Comparison of ENCODE assay signal across 7 cellular contexts in genomic region chr2:32064021-32064678, GRCh38. TPM values are rescaled to one million over a fixed set of nuclear protein-coding genes. Genes with fewer than 3 reads are reported as not detected.
DNase-seq lines count a peak whose midpoint lies in the region; TF ChIP-seq lines count a peak whose summit lies in the region.

No MANE protein-coding gene starts in this region.

- peak overlapping the region; percentile 83 for H3K9ac ChIP-seq in iPS-20b (ENCODE audit: low read depth, low read length)

- H3K36me3 ChIP-seq in H7 (replicated peaks; ENCODE audit: control insufficient read depth, insufficient read depth, low read length): no peaks in the 10 kb centered on the region
- H3K36me3 ChIP-seq in ascending aorta: no peaks in the 10 kb centered on the region
- no peaks in the 10 kb centered on the region for H3K36me3 ChIP-seq in iPS-20b (ENCODE audit: insufficient read depth, low read depth, low read length)
- peaks cover 0 to 24% (median 0%) of the 10 kb centered on the region in 6 donors for H3K36me3 ChIP-seq in spleen

- DNase-seq in H7 (no peak), NCI-H526 treated with DMSO at 0.1 percent for 48 hours (lab: John Stamatoyannopoulos, UW) (peak; percentile 33), ascending aorta (ENCODE audit: low spot score in 2 of 2) (no peak), spleen (no peak), 8988T (no peak)

- no peaks in the 10 kb centered on the region for H3K27me3 ChIP-seq in H7 (ENCODE audit: control insufficient read depth, insufficient read depth, low read length)
- no peaks in the 10 kb centered on the region for H3K27me3 ChIP-seq in ascending aorta
- no peaks in the 10 kb centered on the region for H3K27me3 ChIP-seq in iPS-20b (ENCODE audit: insufficient read depth, low read length)
- H3K27me3 ChIP-seq in spleen (replicated peaks in 1 of 7): no peaks in the 10 kb centered on the region

- TF ChIP-seq CTCF in GM12875 (IDR thresholded peaks at IDR 0.05; ENCODE audit: borderline replicate concordance, insufficient read depth, low read depth, low read length) (no peak), ascending aorta (IDR thresholded peaks at IDR 0.05) (no peak), spleen (IDR thresholded peaks at IDR 0.05 in 8 of 11, conservative IDR thresholded peaks at IDR 0.05 in 3 of 11) (no peak)

- H3K9me3 ChIP-seq in ascending aorta (no peaks in the 10 kb centered on the region), iPS-20b (ENCODE audit: insufficient read depth, low read depth, low read length) (no peaks in the 10 kb centered on the region), spleen (no peaks in the 10 kb centered on the region)

- H3K27ac ChIP-seq in ascending aorta (peak overlapping the region; percentile 87 to 92), iPS-20b (ENCODE audit: low read length) (peak overlapping the region; percentile 95), spleen (peak overlapping the region; percentile 88 to 97 (median 95))

- intact Hi-C loops in ascending aorta (cut with DNase I) (loop anchor here (5.0 kb wide), 1 partner anchor 293 kb away; the partner anchor contains the start of gene BIRC6), spleen (cut with DNase I; ENCODE audit: low total_unique reads) (no loop called here)

- peaks cover 0 to 5% of the 10 kb centered on the region in 2 donors for H3K4me1 ChIP-seq in ascending aorta
- H3K4me1 ChIP-seq in iPS-20b (ENCODE audit: insufficient read depth, low read length): peaks cover 6% of the 10 kb centered on the region
- H3K4me1 ChIP-seq in spleen: peaks cover 2 to 62% (median 36%) of the 10 kb centered on the region in 6 donors

- 0 to 2% (median 1%) methylated on average over 22 to 41 of the region's 41 CpGs for WGBS in spleen, 5 donors

- peak overlapping the region; percentile 69 for H3K4me3 ChIP-seq in GM12875 (ENCODE audit: low read depth, low read length)
- H3K4me3 ChIP-seq in H7 (ENCODE audit: insufficient read depth, low read depth, low read length): peak overlapping the region; percentile 68
- peak overlapping the region; percentile 78 to 91 for H3K4me3 ChIP-seq in ascending aorta
- peak overlapping the region; percentile 96 for H3K4me3 ChIP-seq in iPS-20b (ENCODE audit: low read length)
- H3K4me3 ChIP-seq in spleen: peak overlapping the region; percentile 76 to 97 (median 96)

- TF ChIP-seq POLR2A in spleen (IDR thresholded peaks at IDR 0.05): no peak

RNA-seq across cellular contexts. Expression of gene SPAST, which starts 0.8 kb away (rescaled TPM):
- total RNA-seq in H7 (2014; rRNA removed; shearing (Covaris generic)): 22.7 and 31.6 TPM in 2 replicates
- total RNA-seq in ascending aorta (12.1 TPM), spleen (10 to 100 TPM; 18.9 to 28.5 (median 21.6) TPM)
- polyA plus RNA-seq in spleen: 1 to 10 TPM; 4.2 to 6.1 (median 5.0) TPM

RNA-seq across cellular contexts. Expression of gene DPY30, which starts 24.5 kb away (rescaled TPM):
- total RNA-seq in H7 (2014; rRNA removed; shearing (Covaris generic)): 86.0 and 122 TPM in 2 replicates
- total RNA-seq in ascending aorta (49.4 TPM), spleen (10 to 100 TPM; 31.9 to 47.7 (median 44.8) TPM)
- 10 to 100 TPM; 74.1 to 86.4 (median 84.9) TPM for polyA plus RNA-seq in spleen

RNA-seq across cellular contexts. Expression of gene MEMO1, which starts 53.3 kb away (rescaled TPM):
- total RNA-seq in H7 (2014; rRNA removed; shearing (Covaris generic)): 48.6 and 54.2 TPM in 2 replicates
- total RNA-seq in ascending aorta: 4.6 TPM
- total RNA-seq in spleen: 10 to 100 TPM; 26.9 to 55.7 (median 40.6) TPM
- polyA plus RNA-seq in spleen: 10 to 100 TPM; 40.2 to 46.1 (median 43.5) TPM
